ENCODE assay signal across 28 cellular contexts in the genomic region with DNA sequence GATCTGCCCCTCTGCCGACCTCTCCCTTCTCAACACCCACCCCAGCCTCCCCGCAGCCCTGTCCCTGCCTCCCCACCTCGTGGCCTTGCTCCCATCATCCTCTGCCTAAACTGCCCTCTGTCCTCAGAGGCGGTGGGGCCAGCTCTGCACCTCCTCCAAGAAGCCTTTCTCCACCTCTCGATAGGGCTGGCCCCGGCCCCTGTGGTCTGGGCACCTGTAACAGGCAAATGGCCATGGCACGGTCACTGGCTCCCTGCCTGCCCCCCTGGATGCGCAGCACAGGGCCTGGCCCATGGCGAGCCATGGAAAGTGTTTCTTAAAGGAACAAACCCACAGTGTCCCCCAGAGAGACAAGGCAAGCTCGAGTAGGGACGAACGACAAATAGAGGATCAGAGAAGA. TPM values are rescaled to one million over a fixed set of nuclear protein-coding genes. Genes with fewer than 3 reads are reported as not detected.
A peak's percentile ranks its signal among the peaks of the same experiment; 100 is the strongest.
DNase-seq lines count a peak whose midpoint lies in the region; ATAC-seq and TF ChIP-seq lines count a peak whose summit lies in the region.
"Had no signal": no experiment of that assay in that cellular context is flagged by ENCODE, and none has a peak within 500 bp of the region (broad histone marks: within the 10 kb centered on the region; RNA-seq: fewer than 3 reads in every experiment).

No MANE protein-coding gene starts in this region.

- intact Hi-C loops in left ventricle myocardium superior (cut with micrococcal nuclease) = no loop called here
- intact Hi-C loops in right cardiac atrium (cut with DNase I) = no loop called here
- intact Hi-C loops in sciatic nerve (cut with DNase I) = no loop called here

- no peak overlapping the region for H3K4me3 ChIP-seq in right cardiac atrium (ENCODE audit: low read length)
- H3K4me3 ChIP-seq in coronary artery = no peak overlapping the region
- H3K4me3 ChIP-seq: breast epithelium, colonic mucosa, esophagus squamous epithelium, GM12878, right lobe of liver, SK-N-MC had no signal

- no peaks in the 10 kb centered on the region for H3K9me3 ChIP-seq in right cardiac atrium (ENCODE audit: control insufficient read depth, low read length)
- H3K9me3 ChIP-seq: breast epithelium, colonic mucosa, esophagus squamous epithelium, right lobe of liver had no signal

- DNase-seq in left ventricle myocardium superior (peak; percentile 21), right cardiac atrium (no peak), coronary artery (ENCODE audit: low spot score) (peak; percentile 66), sciatic nerve (ENCODE audit: low spot score) (peak; percentile 48)
- DNase-seq: activated CD4-positive, alpha-beta T cell treated with anti-CD3 and anti-CD28 coated beads, Interleukin-2, amount 50 U/mL, for 4 hours; activated naive CD4-positive, alpha-beta T cell treated with anti-CD3 and anti-CD28 coated beads for 36 hours; amygdala; Calu3; esophagus squamous epithelium; HCEC 1CT; left colon; midbrain; NCI-H1048; NCI-H2029; NCI-H345; NCI-H82; trophoblast cell had no signal

- no peak for TF ChIP-seq CTCF in coronary artery (IDR thresholded peaks at IDR 0.05)

- H3K27me3 ChIP-seq in right cardiac atrium (ENCODE audit: control insufficient read depth, insufficient read depth) = no peaks in the 10 kb centered on the region
- H3K27me3 ChIP-seq: breast epithelium, colonic mucosa, esophagus squamous epithelium, right lobe of liver had no signal

- 91% methylated on average over 12 of the region's 12 CpGs for WGBS in right cardiac atrium

- H3K4me1 ChIP-seq in right cardiac atrium (ENCODE audit: control insufficient read depth, insufficient read depth, low read length) = no peaks in the 10 kb centered on the region
- H3K4me1 ChIP-seq: breast epithelium, colonic mucosa, parathyroid adenoma, right lobe of liver had no signal

- ATAC-seq in left ventricle myocardium superior (no peak), right cardiac atrium (no peak), sciatic nerve (no peak), GM21825 (IDR thresholded peaks at IDR 0.05; ENCODE audit: unreplicated experiment) (no peak), HG02763 (IDR thresholded peaks at IDR 0.05; ENCODE audit: unreplicated experiment) (no peak), HG03457 (IDR thresholded peaks at IDR 0.05; ENCODE audit: unreplicated experiment) (no peak)
- ATAC-seq: left colon had no signal

- H3K27ac ChIP-seq in right cardiac atrium (ENCODE audit: low read length) (no peak overlapping the region), coronary artery (no peak overlapping the region)
- H3K27ac ChIP-seq: breast epithelium, colonic mucosa, esophagus squamous epithelium, parathyroid adenoma, right lobe of liver, RWPE1, SK-N-MC had no signal

RNA-seq across cellular contexts. Expression of a gene that starts 42.0 kb away (rescaled TPM):
- total RNA-seq in left ventricle myocardium superior (0.42 TPM), right cardiac atrium (under 1 TPM; 0.29 to 0.56 (median 0.38) TPM), sciatic nerve (0.62 TPM)
- polyA plus RNA-seq in right cardiac atrium = 0.81 TPM
- total RNA-seq: natural killer cell treated with Interleukin-12 subunit alpha and Interleukin-12 subunit beta and Interleukin-15 and Interleukin-18, amount 100 ng/mL, for 72 hours had no signal

RNA-seq across cellular contexts. Expression of a gene that starts 51.2 kb away (rescaled TPM):
- total RNA-seq in left ventricle myocardium superior = 58.1 TPM
- total RNA-seq in right cardiac atrium = 10 to 100 TPM; 51.5 to 57.6 (median 53.4) TPM
- 64.4 TPM for polyA plus RNA-seq in right cardiac atrium
- 44.4 TPM for total RNA-seq in sciatic nerve

Comparison
In these comparisons a context has a peak if more than half of its experiments do, and no peak if none do; other contexts are left out.
1. DNase-seq: peak in left ventricle myocardium superior (single experiment), coronary artery (single experiment) and sciatic nerve (single experiment); none in right cardiac atrium (0 of 3).